In the genomic region with DNA sequence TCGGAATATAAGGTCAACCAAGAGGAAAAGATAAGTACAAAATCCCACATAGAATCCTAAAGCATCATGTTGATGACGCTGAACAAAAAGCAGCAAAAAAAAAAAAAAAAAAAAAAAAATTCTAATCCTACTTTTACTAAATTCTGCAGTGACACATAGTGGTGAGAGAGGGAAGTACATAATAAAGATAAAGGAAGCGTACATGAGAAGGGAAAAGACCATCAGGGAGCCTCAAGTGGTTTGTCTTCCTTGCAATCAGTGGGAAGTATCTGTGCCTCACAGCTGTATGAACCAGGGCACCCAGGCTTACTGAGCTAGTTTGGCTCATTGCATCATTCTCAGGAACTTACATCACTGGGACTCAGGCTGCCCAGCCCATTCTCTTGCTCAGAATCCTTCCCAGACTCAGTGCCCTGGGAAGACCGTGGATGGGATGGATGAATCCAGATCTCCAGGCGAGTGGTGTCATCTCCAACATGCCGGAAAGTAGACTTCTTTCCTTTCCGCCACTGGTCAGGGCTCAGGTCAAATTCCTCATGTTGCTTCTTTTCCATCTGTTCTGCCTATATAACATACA, we compare ENCODE assay signal across 7 cellular contexts. TPM values are rescaled to one million over a fixed set of nuclear protein-coding genes. Genes with fewer than 3 reads are reported as not detected.
DNase-seq lines count a peak whose midpoint lies in the region; ATAC-seq lines count a peak whose summit lies in the region.

No MANE protein-coding gene starts in this region.

- no peaks in the 10 kb centered on the region for H3K9me3 ChIP-seq in effector memory CD4-positive, alpha-beta T cell (ENCODE audit: control insufficient read depth, low read length)
- H3K9me3 ChIP-seq in aorta (ENCODE audit: control insufficient read depth, low read length) = no peaks in the 10 kb centered on the region

- 52 to 53% methylated on average over 7 of the region's 7 CpGs for WGBS in aorta, 2 donors

- intact Hi-C loops in aorta (cut with DNase I) = loop anchor here in 1 of 2 donors (5.0 kb wide), 1 partner anchor 35 kb away; no protein-coding TSS in a partner anchor

- DNase-seq in ELF-1 (ENCODE audit: low read depth, low spot score) = peak; percentile 30
- peak; percentile 82 for DNase-seq in Jurkat, Clone E6-1 (ENCODE audit: low read depth, low spot score)
- peak; percentile 74 for DNase-seq in SK-N-DZ (ENCODE audit: low spot score)
- no peak for DNase-seq in effector memory CD4-positive, alpha-beta T cell
- DNase-seq in medulla oblongata (ENCODE audit: extremely low spot score) = peak; percentile 58
- DNase-seq in aorta = no peak

- no peaks in the 10 kb centered on the region for H3K27me3 ChIP-seq in effector memory CD4-positive, alpha-beta T cell (replicated peaks; ENCODE audit: control insufficient read depth, insufficient read depth, low read length, poor library complexity, severe bottlenecking)
- H3K27me3 ChIP-seq in aorta (ENCODE audit: control insufficient read depth in 1 of 2, insufficient read depth in 2 of 2, low read length in 1 of 2) = no peaks in the 10 kb centered on the region

- no peaks in the 10 kb centered on the region for H3K4me1 ChIP-seq in effector memory CD4-positive, alpha-beta T cell (ENCODE audit: control insufficient read depth, insufficient read depth, low read length, poor library complexity, severe bottlenecking)
- H3K4me1 ChIP-seq in aorta (ENCODE audit: control insufficient read depth in 1 of 2, insufficient read depth in 2 of 2, low read length in 2 of 2) = no peaks in the 10 kb centered on the region

- ATAC-seq in aorta (ENCODE audit: low FRiP score) = peak; percentile 68
- no peak for ATAC-seq in HG03520 (IDR thresholded peaks at IDR 0.05; ENCODE audit: unreplicated experiment)

- no peak overlapping the region for H3K4me3 ChIP-seq in Jurkat, Clone E6-1 (ENCODE audit: low read length)
- no peak overlapping the region for H3K4me3 ChIP-seq in effector memory CD4-positive, alpha-beta T cell (ENCODE audit: insufficient read depth, low read depth, low read length, poor library complexity, severe bottlenecking)
- no peak overlapping the region for H3K4me3 ChIP-seq in aorta (ENCODE audit: low read length in 2 of 2)

- peak overlapping the region; percentile 37 for H3K27ac ChIP-seq in effector memory CD4-positive, alpha-beta T cell (ENCODE audit: insufficient read depth, low read length, poor library complexity, severe bottlenecking)
- H3K27ac ChIP-seq in aorta (ENCODE audit: low read depth in 1 of 2, low read length in 2 of 2) = peak overlapping the region in 1 of 2 donors; percentile 33

- peaks cover 61% of the 10 kb centered on the region for H3K36me3 ChIP-seq in effector memory CD4-positive, alpha-beta T cell (ENCODE audit: control insufficient read depth, insufficient read depth, low read length)
- H3K36me3 ChIP-seq in aorta (ENCODE audit: control insufficient read depth in 1 of 2, insufficient read depth in 2 of 2, low read length in 1 of 2) = peaks cover 8 to 14% of the 10 kb centered on the region in 2 donors

RNA-seq across cellular contexts. Expression of gene SMG6, which starts 21.2 kb away (rescaled TPM):
- 28.0 TPM for polyA plus RNA-seq in Jurkat, Clone E6-1 (2012; ENCODE audit: insufficient read depth, insufficient read length)
- 22.1 and 23.8 TPM in 2 replicates for polyA plus RNA-seq in SK-N-DZ (2014; cell fraction: cytosol; rRNA removed)
- polyA plus RNA-seq in SK-N-DZ (2014; cell fraction: nucleus; rRNA removed) = 17.4 and 23.0 TPM in 2 replicates
- 10 to 100 TPM; 34.8 to 67.3 TPM for total RNA-seq in aorta
- 10 to 100 TPM; 16.2 to 28.1 TPM for polyA plus RNA-seq in aorta

RNA-seq across cellular contexts. Expression of gene SRR, which starts 21.4 kb away (rescaled TPM):
- 21.0 TPM for polyA plus RNA-seq in Jurkat, Clone E6-1 (2012; ENCODE audit: insufficient read depth, insufficient read length)
- 14.7 and 15.1 TPM in 2 replicates for polyA plus RNA-seq in SK-N-DZ (2014; cell fraction: cytosol; rRNA removed)
- 3.7 and 7.4 TPM in 2 replicates for polyA plus RNA-seq in SK-N-DZ (2014; cell fraction: nucleus; rRNA removed)
- total RNA-seq in aorta = 1 to 10 TPM; 7.4 to 9.5 TPM
- 1 to 10 TPM; 4.5 to 5.6 TPM for polyA plus RNA-seq in aorta

RNA-seq across cellular contexts. Expression of gene TSR1, which starts 53.9 kb away (rescaled TPM):
- polyA plus RNA-seq in Jurkat, Clone E6-1 (2012; ENCODE audit: insufficient read depth, insufficient read length) = 70.8 TPM
- 59.8 and 70.3 TPM in 2 replicates for polyA plus RNA-seq in SK-N-DZ (2014; cell fraction: cytosol; rRNA removed)
- polyA plus RNA-seq in SK-N-DZ (2014; cell fraction: nucleus; rRNA removed) = 75.9 and 86.6 TPM in 2 replicates
- 10 to 100 TPM; 18.5 to 21.8 TPM for total RNA-seq in aorta
- 10 to 100 TPM in 1 of 2 donors, 1 to 10 TPM in 1; 8.8 to 10.7 TPM for polyA plus RNA-seq in aorta

RNA-seq across cellular contexts. Expression of gene SGSM2, which starts 54.9 kb away (rescaled TPM):
- polyA plus RNA-seq in Jurkat, Clone E6-1 (2012; ENCODE audit: insufficient read depth, insufficient read length) = 56.2 TPM
- polyA plus RNA-seq in SK-N-DZ (2014; cell fraction: cytosol; rRNA removed) = 65.9 and 101 TPM in 2 replicates
- 779 and 911 TPM in 2 replicates for polyA plus RNA-seq in SK-N-DZ (2014; cell fraction: nucleus; rRNA removed)
- 10 to 100 TPM; 48.2 to 87.4 TPM for total RNA-seq in aorta
- polyA plus RNA-seq in aorta = 100 to 1,000 TPM in 1 of 2 donors, 10 to 100 TPM in 1; 24.9 to 173 TPM

Comparison
In these comparisons a context has a peak if more than half of its experiments do, and no peak if none do; other contexts are left out.
1. DNase-seq: peak in ELF-1 (single experiment), Jurkat, Clone E6-1 (single experiment), SK-N-DZ (single experiment) and medulla oblongata (single experiment); none in effector memory CD4-positive, alpha-beta T cell (0 of 3) and aorta (0 of 2).